9 cellular contexts compared by ENCODE assay signal in the genomic region with DNA sequence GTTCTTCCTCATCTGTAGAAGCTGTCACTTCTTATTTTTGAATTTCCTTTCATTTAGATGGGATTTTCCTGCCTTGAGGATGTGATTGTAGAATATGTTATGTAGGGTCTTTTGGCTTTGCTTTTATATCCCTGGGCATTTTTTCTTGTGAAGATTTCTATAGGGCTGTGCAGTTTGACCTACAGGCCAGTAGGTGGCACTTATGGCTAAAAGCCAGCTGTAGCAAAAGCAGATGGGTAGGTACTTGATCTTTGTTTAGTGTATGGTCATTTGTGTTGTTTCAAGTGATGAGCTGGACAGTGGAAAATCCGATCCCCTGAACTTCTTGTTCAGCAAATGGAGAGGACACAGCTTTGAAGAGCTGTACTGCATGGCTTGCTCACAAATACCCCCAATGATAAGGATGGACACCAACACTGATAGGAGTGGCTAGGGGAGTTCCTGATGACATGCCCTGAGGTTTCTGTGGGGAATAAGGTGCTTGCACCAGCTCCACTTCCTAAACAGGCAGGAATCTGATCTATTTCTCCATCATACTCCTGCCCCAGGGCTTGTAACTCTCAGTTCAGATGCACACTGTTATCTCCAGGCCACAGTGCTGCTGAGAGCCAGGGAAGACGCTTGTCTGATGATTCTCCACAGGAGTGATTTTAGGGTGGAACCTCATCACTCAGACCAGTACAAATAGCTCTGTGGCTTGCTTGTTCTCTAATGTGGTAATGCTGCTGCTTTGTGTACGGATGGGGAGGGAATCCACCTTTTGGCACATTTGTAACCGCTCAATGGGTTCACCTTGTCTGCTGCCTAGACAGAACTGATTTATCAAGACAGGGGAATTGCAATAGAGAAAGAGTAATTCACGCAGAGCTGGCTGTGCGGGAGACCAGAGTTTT.
DNase-seq lines count a peak whose midpoint lies in the region; ATAC-seq, FAIRE-seq and TF ChIP-seq lines count a peak whose summit lies in the region.
"Had no signal": no experiment of that assay in that cellular context is flagged by ENCODE, and none has a peak within 500 bp of the region (broad histone marks: within the 10 kb centered on the region; RNA-seq: fewer than 3 reads in every experiment).

No MANE protein-coding gene starts in this region.

- H3K79me2 ChIP-seq in OCI-LY7 (ENCODE audit: insufficient read depth, low read depth, low read length): no peaks in the 10 kb centered on the region

- no peaks in the 10 kb centered on the region for H3K4me1 ChIP-seq in A673 (ENCODE audit: insufficient read depth, low read length, poor library complexity, severe bottlenecking)
- no peaks in the 10 kb centered on the region for H3K4me1 ChIP-seq in OCI-LY7 (ENCODE audit: insufficient read depth, low read length, poor library complexity, severe bottlenecking)
- no peaks in the 10 kb centered on the region for H3K4me1 ChIP-seq in effector memory CD4-positive, alpha-beta T cell (ENCODE audit: control insufficient read depth, insufficient read depth, low read length, poor library complexity, severe bottlenecking)

- H2AFZ ChIP-seq in OCI-LY7 (ENCODE audit: low read length): no peak overlapping the region

- no peaks in the 10 kb centered on the region for H3K36me3 ChIP-seq in A673 (ENCODE audit: insufficient read depth, low read length, poor library complexity, severe bottlenecking)
- H3K36me3 ChIP-seq in OCI-LY7 (ENCODE audit: insufficient read depth, low read length): no peaks in the 10 kb centered on the region
- no peaks in the 10 kb centered on the region for H3K36me3 ChIP-seq in effector memory CD4-positive, alpha-beta T cell (ENCODE audit: control insufficient read depth, insufficient read depth, low read length)

- H4K20me1 ChIP-seq in OCI-LY7 (ENCODE audit: insufficient read depth, low read length): no peaks in the 10 kb centered on the region

- POLR2A ChIA-PET in A673 (lab: Charles Lee; ENCODE audit: low non-redundant PET) (no interaction called here), OCI-LY7 (lab: Charles Lee) (no interaction called here)

- H3K9me3 ChIP-seq in A673 (ENCODE audit: low read depth, low read length, poor library complexity, severe bottlenecking) (no peaks in the 10 kb centered on the region), OCI-LY7 (ENCODE audit: low read length) (no peaks in the 10 kb centered on the region)
- no peaks in the 10 kb centered on the region for H3K9me3 ChIP-seq in effector memory CD4-positive, alpha-beta T cell (ENCODE audit: control insufficient read depth, low read length)

- H3K4me3 ChIP-seq in A673 (ENCODE audit: low read depth, low read length, poor library complexity, severe bottlenecking) (no peak overlapping the region), OCI-LY7 (ENCODE audit: low read depth, low read length, poor library complexity, severe bottlenecking) (no peak overlapping the region), fibroblast of the aortic adventitia (ENCODE audit: low read depth, low read length) (no peak overlapping the region)
- no peak overlapping the region for H3K4me3 ChIP-seq in effector memory CD4-positive, alpha-beta T cell (ENCODE audit: insufficient read depth, low read depth, low read length, poor library complexity, severe bottlenecking)

- FAIRE-seq in urothelium cell line (lab: Jason Lieb, UNC): no peak
- FAIRE-seq: endometrium had no signal

- TF ChIP-seq CTCF in A673 (conservative IDR thresholded peaks at IDR 0.05; ENCODE audit: low read depth, low read length): peak; percentile 82
- peak; percentile 72 for TF ChIP-seq CTCF in OCI-LY7 (conservative IDR thresholded peaks at IDR 0.05; ENCODE audit: low read length)
- TF ChIP-seq CTCF in fibroblast of the aortic adventitia (IDR thresholded peaks at IDR 0.05; ENCODE audit: insufficient read depth, low read length): peak; percentile 30

- no TSS peak for BruUV-seq in A673 (replicated peaks; lab: Mats Ljungman, UMichigan)
- BruUV-seq in OCI-LY7 (replicated peaks; lab: Mats Ljungman, UMichigan): no TSS peak

- no peaks in the 10 kb centered on the region for H3K9me2 ChIP-seq in OCI-LY7 (ENCODE audit: insufficient read depth, low read length)

- no peak overlapping the region for H3K27ac ChIP-seq in A673 (ENCODE audit: low read depth, low read length, poor library complexity, severe bottlenecking)
- no peak overlapping the region for H3K27ac ChIP-seq in OCI-LY7 (ENCODE audit: low read depth, low read length, poor library complexity, severe bottlenecking)
- no peak overlapping the region for H3K27ac ChIP-seq in effector memory CD4-positive, alpha-beta T cell (ENCODE audit: insufficient read depth, low read length, poor library complexity, severe bottlenecking)

- ATAC-seq in GM18520 (IDR thresholded peaks at IDR 0.05; ENCODE audit: unreplicated experiment) (peak; percentile 81), HG03066 (IDR thresholded peaks at IDR 0.05; ENCODE audit: low read depth, unreplicated experiment) (peak; percentile 68)

- intact Hi-C loops in A673 (cut with micrococcal nuclease; ENCODE audit: unreplicated experiment): loop anchor here (2.0 to 10.0 kb wide), 4 partner anchors 344 to 1514 kb away; no protein-coding TSS in a partner anchor
- intact Hi-C loops in OCI-LY7 (cut with micrococcal nuclease; ENCODE audit: unreplicated experiment): no loop called here

- CTCF ChIA-PET in A673 (lab: Charles Lee): no interaction called here
- CTCF ChIA-PET in OCI-LY7 (lab: Charles Lee; ENCODE audit: unreplicated experiment): no interaction called here

- no peaks in the 10 kb centered on the region for H3K27me3 ChIP-seq in A673 (replicated peaks; ENCODE audit: insufficient read depth, low read depth, low read length, poor library complexity)
- no peaks in the 10 kb centered on the region for H3K27me3 ChIP-seq in effector memory CD4-positive, alpha-beta T cell (replicated peaks; ENCODE audit: control insufficient read depth, insufficient read depth, low read length, poor library complexity, severe bottlenecking)

- DNase-seq in A673 (ENCODE audit: low spot score) (peak; percentile 55), OCI-LY7 (ENCODE audit: low spot score) (peak; percentile 13), fibroblast of the aortic adventitia (ENCODE audit: low read depth) (peak; percentile 1), urothelium cell line (ENCODE audit: low spot score) (peak; percentile 1)
- DNase-seq in activated CD8-positive, alpha-beta memory T cell treated with anti-CD3 and anti-CD28 coated beads for 24 hours: no peak
- no peak for DNase-seq in effector memory CD4-positive, alpha-beta T cell

- H3K4me2 ChIP-seq in OCI-LY7 (ENCODE audit: low read length): no peak overlapping the region

Comparison
In these comparisons a context has a peak if more than half of its experiments do, and no peak if none do; other contexts are left out.
1. DNase-seq: peak in A673 (single experiment), OCI-LY7 (single experiment), fibroblast of the aortic adventitia (single experiment) and urothelium cell line (single experiment); none in activated CD8-positive, alpha-beta memory T cell treated with anti-CD3 and anti-CD28 coated beads for 24 hours (single experiment) and effector memory CD4-positive, alpha-beta T cell (0 of 3).
2. CTCF ChIP-seq: peak in every context shown above with its lines; median percentile 82 in A673; 72 in OCI-LY7; 30 in fibroblast of the aortic adventitia.